ENCODE assay signal across 20 cellular contexts in the genomic region with DNA sequence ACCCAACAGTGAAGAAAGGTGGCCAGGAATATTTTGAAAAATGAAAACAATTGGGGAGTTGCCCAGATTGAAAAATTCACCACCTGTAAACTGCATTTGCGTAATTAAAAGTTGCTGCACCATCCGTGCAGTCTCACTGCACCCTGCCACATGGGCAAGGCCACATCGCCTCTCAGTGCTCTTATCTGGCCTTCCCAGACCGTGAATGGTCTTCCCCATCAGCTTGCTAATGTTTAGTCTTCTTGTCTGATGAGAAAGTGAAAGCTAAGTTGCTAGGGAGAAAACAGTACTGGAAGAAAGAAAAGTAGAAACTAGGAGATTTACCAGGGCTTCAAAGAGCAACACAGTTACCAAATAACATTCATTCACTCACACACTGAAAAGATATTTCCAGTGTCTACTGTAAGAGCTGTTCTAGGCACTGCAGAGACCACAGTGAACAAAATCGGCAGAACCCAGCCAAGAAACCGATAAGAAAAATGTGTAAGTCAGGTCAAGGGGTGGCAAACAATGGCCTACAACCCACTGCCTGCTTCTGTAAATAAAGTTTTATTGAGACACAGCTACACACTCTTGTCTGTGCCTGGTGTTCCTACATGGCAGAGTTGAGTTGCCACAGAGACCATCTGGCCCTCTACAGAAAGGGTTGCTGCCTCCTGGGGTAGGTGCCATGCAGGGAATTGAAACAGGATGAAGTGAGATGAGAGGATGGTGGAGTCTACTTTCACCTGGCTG. TPM values are rescaled to one million over a fixed set of nuclear protein-coding genes. Genes with fewer than 3 reads are reported as not detected.
A peak's percentile ranks its signal among the peaks of the same experiment; 100 is the strongest.
DNase-seq lines count a peak whose midpoint lies in the region; ATAC-seq, FAIRE-seq and TF ChIP-seq lines count a peak whose summit lies in the region.
"Had no signal": no experiment of that assay in that cellular context is flagged by ENCODE, and none has a peak within 500 bp of the region (broad histone marks: within the 10 kb centered on the region; RNA-seq: fewer than 3 reads in every experiment).

No MANE protein-coding gene starts in this region.

- H3K27ac Mint-ChIP-seq in activated naive CD8-positive, alpha-beta T cell = peak overlapping the region; percentile 25
- H3K27ac Mint-ChIP-seq in activated naive CD8-positive, alpha-beta T cell treated with anti-CD3 and anti-CD28 coated beads, Interleukin-2, amount 50 U/mL, for 24 hours = no peak overlapping the region
- H3K27ac Mint-ChIP-seq: activated CD4-positive, alpha-beta memory T cell treated with anti-CD3 and anti-CD28 coated beads, Interleukin-2, amount 10 ng/mL, durations not matched to agents 7 days and 5 days; GM23338; IgD-negative memory B cell had no signal

- peaks cover 3% of the 10 kb centered on the region for H3K27me3 Mint-ChIP-seq in activated naive CD8-positive, alpha-beta T cell
- H3K27me3 Mint-ChIP-seq in activated naive CD8-positive, alpha-beta T cell treated with anti-CD3 and anti-CD28 coated beads, Interleukin-2, amount 50 U/mL, for 24 hours = peaks cover 2% of the 10 kb centered on the region
- H3K27me3 Mint-ChIP-seq: IgD-negative memory B cell had no signal

- no peak for TF ChIP-seq POLR2A in HepG2 (IDR thresholded peaks at IDR 0.05; ENCODE audit: insufficient read depth in 1 of 2, low read depth in 2 of 2, low read length in 2 of 2)

- TF ChIP-seq EP300 in HepG2 (IDR thresholded peaks at IDR 0.05; ENCODE audit: low read depth in 2 of 2, low read length in 2 of 2) = no peak
- no peak for TF ChIP-seq EP300 in HepG2 (CRISPR knock-in tag; IDR thresholded peaks at IDR 0.05; ENCODE audit: borderline replicate concordance)

- no peak for TF ChIP-seq RAD21 in HepG2 (CRISPR knock-in tag; IDR thresholded peaks at IDR 0.05)

- peaks cover 6% of the 10 kb centered on the region; the same call in 1 of the 2 replicates for H3K4me1 ChIP-seq in HepG2 (ENCODE audit: insufficient read depth, low read length)
- H3K4me1 ChIP-seq: parathyroid adenoma, right lobe of liver, SJCRH30 had no signal

- in situ Hi-C loops in HepG2 (cut with HindIII; ENCODE audit: extremely low pct_ligation_motif_present, low pct_unique_long_range_greater_than_20kb) = loop anchor here (5.0 to 25.0 kb wide), 2 partner anchors 138 to 1262 kb away; no protein-coding TSS in a partner anchor

- H3K9me3 ChIP-seq in HepG2 (ENCODE audit: low read length) = no peaks in the 10 kb centered on the region
- H3K9me3 ChIP-seq: right lobe of liver, SJCRH30, thoracic aorta had no signal

- H3K4me2 ChIP-seq in HepG2 (ENCODE audit: low read depth, low read length) = no peak overlapping the region
- H3K4me2 ChIP-seq: GM23338 had no signal

- TF ChIP-seq CTCF in bronchial epithelial cell (IDR thresholded peaks at IDR 0.05; ENCODE audit: insufficient read depth, low read length, severe bottlenecking) (no peak), HepG2 (CRISPR knock-in tag; IDR thresholded peaks at IDR 0.05) (no peak)

- no peak for DNase-seq in activated naive CD8-positive, alpha-beta T cell treated with anti-CD3 and anti-CD28 coated beads, Interleukin-2, amount 50 U/mL, for 24 hours
- no peak for DNase-seq in bronchial epithelial cell (ENCODE audit: low read depth)
- DNase-seq in HepG2 (ENCODE audit: low spot score) = no peak
- no peak for DNase-seq in urothelium cell line (ENCODE audit: low spot score)
- no peak for DNase-seq in NCI-H446 (lab: John Stamatoyannopoulos, UW)
- DNase-seq in NCI-H146 treated with DMSO at 0.1 percent for 48 hours (lab: John Stamatoyannopoulos, UW; ENCODE audit: unreplicated experiment) = no peak
- DNase-seq: 8988T; activated CD4-positive, alpha-beta memory T cell treated with anti-CD3 and anti-CD28 coated beads, Interleukin-2, amount 10 ng/mL, durations not matched to agents 7 days and 5 days; activated CD4-positive, CD25-positive, alpha-beta regulatory T cell treated with anti-CD3 and anti-CD28 coated beads, Interleukin-2, amount 50 U/mL, for 72 hours; activated effector memory CD4-positive, alpha-beta T cell treated with Interleukin-2 at 50 U/mL for 16 hours; dorsolateral prefrontal cortex; right lobe of liver; SJCRH30; stimulated activated naive CD4-positive, alpha-beta T cell had no signal

- FAIRE-seq in bronchial epithelial cell (lab: Jason Lieb, UNC) (peak; percentile 99), HepG2 (lab: Jason Lieb, UNC) (no peak), urothelium cell line (lab: Jason Lieb, UNC) (peak; percentile 88)

- H3K79me2 ChIP-seq in HepG2 (ENCODE audit: insufficient read depth, low read length) = no peaks in the 10 kb centered on the region
- H3K79me2 ChIP-seq: parathyroid adenoma had no signal

- 93% methylated on average over 6 of the region's 6 CpGs for WGBS in HepG2 (ENCODE audit: low lambda C conversion rate)

- H3K36me3 ChIP-seq in bronchial epithelial cell (ENCODE audit: control insufficient read depth, insufficient read depth, low read length) = no peaks in the 10 kb centered on the region
- H3K36me3 ChIP-seq in HepG2 (replicated peaks in 1 of 2; ENCODE audit: control insufficient read depth in 1 of 2, insufficient read depth in 2 of 2, low read length in 2 of 2) = peaks cover 8 to 13% of the 10 kb centered on the region in 2 experiments; a peak in 4 of 5 replicates
- H3K36me3 ChIP-seq: thoracic aorta had no signal

- peaks cover 4% of the 10 kb centered on the region for H3K4me1 Mint-ChIP-seq in activated naive CD8-positive, alpha-beta T cell (ENCODE audit: low read depth)
- H3K4me1 Mint-ChIP-seq in activated naive CD8-positive, alpha-beta T cell treated with anti-CD3 and anti-CD28 coated beads, Interleukin-2, amount 50 U/mL, for 24 hours = no peaks in the 10 kb centered on the region
- H3K4me1 Mint-ChIP-seq: activated CD4-positive, alpha-beta memory T cell treated with anti-CD3 and anti-CD28 coated beads, Interleukin-2, amount 10 ng/mL, durations not matched to agents 7 days and 5 days; IgD-negative memory B cell had no signal

- POLR2A ChIA-PET in HepG2 (lab: Yijun Ruan, JAX) = no interaction called here

- H4K20me1 ChIP-seq in HepG2 (ENCODE audit: insufficient read depth, low read length) = no peaks in the 10 kb centered on the region

- H3K36me3 Mint-ChIP-seq in activated naive CD8-positive, alpha-beta T cell = no peaks in the 10 kb centered on the region
- no peaks in the 10 kb centered on the region for H3K36me3 Mint-ChIP-seq in activated naive CD8-positive, alpha-beta T cell treated with anti-CD3 and anti-CD28 coated beads, Interleukin-2, amount 50 U/mL, for 24 hours (ENCODE audit: low read depth)
- H3K36me3 Mint-ChIP-seq: IgD-negative memory B cell had no signal

- no TSS peak for BruUV-seq in HepG2 (replicated peaks; lab: Mats Ljungman, UMichigan)

- H3K4me3 ChIP-seq in bronchial epithelial cell (ENCODE audit: low read depth, low read length) (no peak overlapping the region), HepG2 (replicated peaks in 1 of 3; ENCODE audit: insufficient read depth in 1 of 3, low read depth in 2 of 3, low read length in 3 of 3) (no peak overlapping the region)
- H3K4me3 ChIP-seq: dorsolateral prefrontal cortex, GM23338, right lobe of liver, SJCRH30, thoracic aorta had no signal

- H3K27me3 ChIP-seq in bronchial epithelial cell (ENCODE audit: control insufficient read depth, insufficient read depth, low read length) = no peaks in the 10 kb centered on the region
- H3K27me3 ChIP-seq in HepG2 (ENCODE audit: control insufficient read depth in 1 of 2, insufficient read depth in 2 of 2, low read length in 2 of 2) = no peaks in the 10 kb centered on the region
- H3K27me3 ChIP-seq: dorsolateral prefrontal cortex, right lobe of liver, SJCRH30 had no signal

- ATAC-seq in activated naive CD8-positive, alpha-beta T cell treated with anti-CD3 and anti-CD28 coated beads, Interleukin-2, amount 50 U/mL, for 24 hours = no peak
- no peak for ATAC-seq in HepG2
- ATAC-seq in HG03565 (IDR thresholded peaks at IDR 0.05; ENCODE audit: unreplicated experiment) = no peak
- ATAC-seq: GM23338 had no signal

- H3K4me3 Mint-ChIP-seq in activated naive CD8-positive, alpha-beta T cell = no peak overlapping the region
- H3K4me3 Mint-ChIP-seq in activated naive CD8-positive, alpha-beta T cell treated with anti-CD3 and anti-CD28 coated beads, Interleukin-2, amount 50 U/mL, for 24 hours = no peak overlapping the region
- H3K4me3 Mint-ChIP-seq: activated CD4-positive, alpha-beta memory T cell treated with anti-CD3 and anti-CD28 coated beads, Interleukin-2, amount 10 ng/mL, durations not matched to agents 7 days and 5 days; GM23338; IgD-negative memory B cell had no signal

- intact Hi-C loops in HepG2 (cut with micrococcal nuclease; ENCODE audit: unreplicated experiment) = no loop called here

- no peak overlapping the region for H3K27ac ChIP-seq in HepG2 (ENCODE audit: extremely low read length, insufficient read depth, low read length)
- H3K27ac ChIP-seq: dorsolateral prefrontal cortex, parathyroid adenoma, right lobe of liver, SJCRH30, thoracic aorta had no signal

- CTCF ChIA-PET in HepG2 (lab: Yijun Ruan, JAX; ENCODE audit: low intra/inter-chr PET ratio, low total read pairs) = no interaction called here

- H3K9me3 Mint-ChIP-seq in activated naive CD8-positive, alpha-beta T cell (ENCODE audit: low read depth) = no peaks in the 10 kb centered on the region
- no peaks in the 10 kb centered on the region for H3K9me3 Mint-ChIP-seq in activated naive CD8-positive, alpha-beta T cell treated with anti-CD3 and anti-CD28 coated beads, Interleukin-2, amount 50 U/mL, for 24 hours
- H3K9me3 Mint-ChIP-seq: activated CD4-positive, alpha-beta memory T cell treated with anti-CD3 and anti-CD28 coated beads, Interleukin-2, amount 10 ng/mL, durations not matched to agents 7 days and 5 days; GM23338; IgD-negative memory B cell had no signal

- H2AFZ ChIP-seq in HepG2 (ENCODE audit: low read length) = no peak overlapping the region
- H2AFZ ChIP-seq: GM23338, parathyroid adenoma had no signal

- H3K9ac ChIP-seq in HepG2 (ENCODE audit: insufficient read depth, low read depth, low read length) = no peak overlapping the region
- H3K9ac ChIP-seq: parathyroid adenoma had no signal

RNA-seq across cellular contexts. Expression of gene CTSL, which starts 51.2 kb away (rescaled TPM):
- total RNA-seq in bronchial epithelial cell (107 and 161 TPM in 2 replicates), HepG2 (2016; rRNA removed; fragmentation: Illumina TruSeq; extraction: Trizol) (40.0 and 78.1 TPM in 2 replicates)
- total RNA-seq in HepG2 (2016; cell fraction: cytosol; rRNA removed; fragmentation: Illumina TruSeq; extraction: Trizol; ENCODE audit: low read depth) = 3.8 and 5.8 TPM in 2 replicates
- 40.5 and 78.7 TPM in 2 replicates for total RNA-seq in HepG2 (2016; cell fraction: insoluble cytoplasmic fraction; rRNA removed; fragmentation: Illumina TruSeq; extraction: Trizol)
- total RNA-seq in HepG2 (2016; cell fraction: membrane; rRNA removed; fragmentation: Illumina TruSeq; extraction: Trizol) = 8.0 and 8.5 TPM in 2 replicates
- 52.9 and 63.4 TPM in 2 replicates for total RNA-seq in HepG2 (2016; cell fraction: nucleus; rRNA removed; fragmentation: Illumina TruSeq; extraction: Trizol)
- polyA plus RNA-seq in HepG2 (2011; rRNA removed) = 83.8 and 113 TPM in 2 replicates
- 73.7 and 84.1 TPM in 2 replicates for polyA plus RNA-seq in HepG2 (2011; cell fraction: cytosol; rRNA removed)
- 20.1 and 27.7 TPM in 2 replicates for polyA plus RNA-seq in HepG2 (2011; cell fraction: nucleus; rRNA removed)
- 48.9 and 56.9 TPM in 2 replicates for polyA plus RNA-seq in HepG2 (2012)
- polyA plus RNA-seq in HepG2 (2016; cell fraction: cytosol; fragmentation: Illumina TruSeq; extraction: Trizol; ENCODE audit: low read depth) = 4.8 and 5.2 TPM in 2 replicates
- 36.0 and 42.5 TPM in 2 replicates for polyA plus RNA-seq in HepG2 (2016; cell fraction: insoluble cytoplasmic fraction; fragmentation: Illumina TruSeq; extraction: Trizol; ENCODE audit: low read depth)
- 5.3 and 5.5 TPM in 2 replicates for polyA plus RNA-seq in HepG2 (2016; cell fraction: membrane; fragmentation: Illumina TruSeq; extraction: Trizol; ENCODE audit: low read depth)
- 85.9 and 86.3 TPM in 2 replicates for polyA plus RNA-seq in HepG2 (2016; cell fraction: nucleus; fragmentation: Illumina TruSeq; extraction: Trizol; ENCODE audit: insufficient read depth, low read depth)
- polyA minus RNA-seq in HepG2 (2011; rRNA and poly(A)+ RNA removed; ENCODE audit: low replicate concordance) = 18.9 and 34.3 TPM in 2 replicates
- polyA minus RNA-seq in HepG2 (2011; cell fraction: cytosol; rRNA and poly(A)+ RNA removed) = 21.2 and 31.1 TPM in 2 replicates
- polyA minus RNA-seq in HepG2 (2011; cell fraction: nucleus; rRNA and poly(A)+ RNA removed) = 11.2 and 15.9 TPM in 2 replicates
